26 cellular contexts compared by ENCODE assay signal in genomic region chr14:102910442-102910841, GRCh38. TPM values are rescaled to one million over a fixed set of nuclear protein-coding genes. Genes with fewer than 3 reads are reported as not detected.
DNase-seq lines count a peak whose midpoint lies in the region; ATAC-seq, FAIRE-seq and TF ChIP-seq lines count a peak whose summit lies in the region.
"Had no signal": no experiment of that assay in that cellular context is flagged by ENCODE, and none has a peak within 500 bp of the region (broad histone marks: within the 10 kb centered on the region; RNA-seq: fewer than 3 reads in every experiment).

No MANE protein-coding gene starts in this region.

- H3K36me3 ChIP-seq in trophoblast cell (ENCODE audit: control insufficient read depth in 1 of 2, insufficient read depth in 2 of 2, low read length in 2 of 2) = peaks cover 10 to 11% of the 10 kb centered on the region in 2 experiments

- ATAC-seq in WTC11 (no peak), HG02798 (IDR thresholded peaks at IDR 0.05; ENCODE audit: poor library complexity, unreplicated experiment) (no peak)
- ATAC-seq: naive thymus-derived CD4-positive, alpha-beta T cell; T-cell had no signal

- H3K79me2 ChIP-seq in trophoblast cell (ENCODE audit: control insufficient read depth, insufficient read depth, low read length, poor library complexity) = no peaks in the 10 kb centered on the region

- H3K27ac ChIP-seq in trophoblast cell (ENCODE audit: low read depth, low read length) = no peak overlapping the region
- H3K27ac ChIP-seq: upper lobe of left lung had no signal

- no peak overlapping the region for H4K8ac ChIP-seq in trophoblast cell (ENCODE audit: low read depth, low read length)

- no peaks in the 10 kb centered on the region for H3K27me3 ChIP-seq in trophoblast cell (ENCODE audit: insufficient read depth, low read length)
- H3K27me3 ChIP-seq: upper lobe of left lung had no signal

- H3K23ac ChIP-seq in trophoblast cell (ENCODE audit: low read length) = no peak overlapping the region

- peaks cover 23% of the 10 kb centered on the region for H3K36me3 Mint-ChIP-seq in WTC11

- H2AK5ac ChIP-seq in trophoblast cell (ENCODE audit: low read length) = no peak overlapping the region

- H2BK12ac ChIP-seq in trophoblast cell (ENCODE audit: low read length) = no peak overlapping the region

- H3K4me1 ChIP-seq in trophoblast cell (ENCODE audit: control insufficient read depth in 1 of 2, insufficient read depth in 2 of 2, low read length in 2 of 2) = peaks cover 0 to 9% of the 10 kb centered on the region in 2 experiments
- H3K4me1 ChIP-seq: HAP-1, upper lobe of left lung had no signal

- H3K18ac ChIP-seq in trophoblast cell (ENCODE audit: low read length) = no peak overlapping the region

- H3K14ac ChIP-seq in trophoblast cell (ENCODE audit: low read length) = no peak overlapping the region

- H3K4me3 Mint-ChIP-seq in WTC11 = no peak overlapping the region
- H3K4me3 Mint-ChIP-seq: naive thymus-derived CD4-positive, alpha-beta T cell; T-cell had no signal

- no peaks in the 10 kb centered on the region for H3K79me1 ChIP-seq in trophoblast cell (ENCODE audit: low read length)

- H3K27ac Mint-ChIP-seq in WTC11 = peak overlapping the region; percentile 39; the same call in 1 of the 2 replicates

- no peak for TF ChIP-seq POLR2A in H54 (IDR thresholded peaks at IDR 0.05; ENCODE audit: low read depth, low read length)

- H4K12ac ChIP-seq in trophoblast cell (ENCODE audit: low read depth, low read length) = no peak overlapping the region

- H3K27me3 Mint-ChIP-seq in WTC11 (ENCODE audit: low read depth) = no peaks in the 10 kb centered on the region
- H3K27me3 Mint-ChIP-seq: naive thymus-derived CD4-positive, alpha-beta T cell; T-cell had no signal

- DNase-seq in 8988T = peak; percentile 43
- peak; percentile 18 for DNase-seq in GM10266 (ENCODE audit: extremely low spot score)
- no peak for DNase-seq in WTC11 (ENCODE audit: low spot score)
- DNase-seq in trophoblast cell = no peak
- no peak for DNase-seq in H54 (ENCODE audit: insufficient read length, low spot score)
- DNase-seq in GF-D8 (lab: John Stamatoyannopoulos, UW) = no peak
- DNase-seq: activated CD4-positive, alpha-beta T cell treated with anti-CD3 and anti-CD28 coated beads, Interleukin-2, amount 50 U/mL, for 48 hours; activated CD4-positive, CD25-positive, alpha-beta regulatory T cell; activated CD8-positive, alpha-beta memory T cell treated with anti-CD3 and anti-CD28 coated beads, Interleukin-2, amount 50 U/mL, for 4 hours; activated gamma-delta T cell; Calu3; DMS79 treated with DMSO at 0.1 percent for 48 hours; islet precursor cell; naive thymus-derived CD4-positive, alpha-beta T cell; NCI-H1092 treated with DMSO at 0.1 percent for 48 hours; NCI-H187; NCI-H526 treated with DMSO at 0.1 percent for 48 hours; stimulated activated CD4-positive, alpha-beta T cell treated with anti-CD3 and anti-CD28 coated beads, Interleukin-2, amount 100 ng/mL, for 24 hours; T-cell had no signal

- H3K4me2 ChIP-seq in trophoblast cell (ENCODE audit: low read length) = no peak overlapping the region
- H3K4me2 ChIP-seq: smooth muscle cell had no signal

- FAIRE-seq in H54 (lab: Jason Lieb, UNC) = no peak

- H2AFZ ChIP-seq in trophoblast cell (ENCODE audit: insufficient read depth, low read length, poor library complexity) = no peak overlapping the region

- peaks cover 19% of the 10 kb centered on the region for H3K9me3 Mint-ChIP-seq in WTC11
- H3K9me3 Mint-ChIP-seq: naive thymus-derived CD4-positive, alpha-beta T cell; T-cell had no signal

- H3K4ac ChIP-seq in trophoblast cell (ENCODE audit: low read depth, low read length) = no peak overlapping the region

- no peak overlapping the region for H2BK5ac ChIP-seq in trophoblast cell (ENCODE audit: low read depth, low read length, poor library complexity)

- H3K9ac ChIP-seq in trophoblast cell (ENCODE audit: low read length) = no peak overlapping the region

- POLR2A ChIA-PET in WTC11 (lab: Charles Lee) = no interaction called here

- WGBS in trophoblast cell (ENCODE audit: extremely low coverage, insufficient coverage, insufficient read length) = no CpG with 5 or more reads among the region's 21 CpGs

- TF ChIP-seq CTCF in GM10266 (IDR thresholded peaks at IDR 0.05; ENCODE audit: control insufficient read depth, insufficient read depth, low read depth, missing control alignments) (no peak), WTC11 (IDR thresholded peaks at IDR 0.05) (no peak)

- H3K4me1 Mint-ChIP-seq in WTC11 = no peaks in the 10 kb centered on the region
- H3K4me1 Mint-ChIP-seq: CD14-positive monocyte, T-cell had no signal

- H3K4me3 ChIP-seq in trophoblast cell (ENCODE audit: low read depth, low read length) = peak overlapping the region; percentile 0
- H3K4me3 ChIP-seq: HAP-1, smooth muscle cell, upper lobe of left lung had no signal

- H2BK120ac ChIP-seq in trophoblast cell (ENCODE audit: insufficient read depth, low read length, poor library complexity) = no peak overlapping the region

- H4K91ac ChIP-seq in trophoblast cell (ENCODE audit: low read depth, low read length) = no peak overlapping the region

- peaks cover 11% of the 10 kb centered on the region for H3K9me3 ChIP-seq in trophoblast cell (ENCODE audit: insufficient read depth, low read depth, low read length)
- H3K9me3 ChIP-seq: upper lobe of left lung had no signal

- CTCF ChIA-PET in WTC11 (lab: Charles Lee) = interaction anchor here (1.2 kb wide), 1 partner anchor 216 kb away, joined by 3 read pairs; no protein-coding TSS in a partner anchor

TF ChIP-seq in WTC11, 78 proteins besides CTCF, POLR2A, EP300 and RAD21:
- TF ChIP-seq NR3C1 (CRISPR knock-in tag; conservative IDR thresholded peaks at IDR 0.05; ENCODE audit: low read depth) = no peak
- no peak for TF ChIP-seq SOX15 (CRISPR knock-in tag; IDR thresholded peaks at IDR 0.05)
- no peak for TF ChIP-seq STAT6 (CRISPR knock-in tag; conservative IDR thresholded peaks at IDR 0.05; ENCODE audit: low read depth)
- TF ChIP-seq NFYB (CRISPR knock-in tag; conservative IDR thresholded peaks at IDR 0.05; ENCODE audit: low read depth) = no peak

RNA-seq across cellular contexts. Expression of gene AMN, which starts 12.0 kb away (rescaled TPM):
- total RNA-seq in WTC11 (2021) = 2.4 to 3.0 TPM (median 2.8 TPM) in 3 replicates
- polyA plus RNA-seq in trophoblast cell (2013) = 0.66 and 0.89 TPM in 2 replicates
- total RNA-seq: HT1080, M059J had no signal
- polyA plus RNA-seq: CD14-positive monocyte had no signal

Comparison
In these comparisons a context has a peak if more than half of its experiments do, and no peak if none do; other contexts are left out.
1. DNase-seq: peak in 8988T (single experiment) and GM10266 (single experiment); none in WTC11 (single experiment), trophoblast cell (0 of 2), H54 (single experiment) and GF-D8 (single experiment).